ENCODE assay signal across 29 cellular contexts in the genomic region with DNA sequence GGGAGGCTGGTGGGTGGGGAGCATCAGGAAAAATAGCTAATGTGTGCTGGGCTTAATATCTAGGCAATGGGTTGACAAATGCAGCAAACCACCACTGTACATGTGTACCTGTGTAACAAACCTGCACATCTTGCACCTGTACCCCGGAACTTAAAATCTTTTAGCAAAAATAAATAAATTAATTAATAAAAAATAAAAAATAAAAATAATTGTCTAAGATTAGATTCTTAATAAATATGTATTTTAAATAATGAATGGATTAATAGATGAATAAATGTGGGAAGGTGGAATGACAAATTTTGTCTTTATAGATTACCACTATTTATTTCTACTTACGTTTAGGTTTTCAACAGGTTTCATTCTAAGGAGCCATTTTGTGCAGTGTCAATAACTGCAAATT.
"Had no signal": no experiment of that assay in that cellular context is flagged by ENCODE, and none has a peak within 500 bp of the region (broad histone marks: within the 10 kb centered on the region; RNA-seq: fewer than 3 reads in every experiment).

No MANE protein-coding gene starts in this region.

- DNase-seq: natural killer cell; occipital lobe; ovary; posterior cingulate gyrus; psoas muscle; right cardiac atrium; right lobe of liver; sigmoid colon; small intestine; stimulated activated CD4-positive, alpha-beta T cell treated with anti-CD3 and anti-CD28 coated beads, Interleukin-15, amount 100 ng/mL, for 24 hours; stimulated activated CD4-positive, alpha-beta T cell treated with anti-CD3 and anti-CD28 coated beads, Interleukin-2, amount 100 ng/mL, for 24 hours; stimulated activated CD4-positive, alpha-beta T cell treated with anti-CD3 and anti-CD28 coated beads, Interleukin-2, amount 100 ng/mL, for 48 hours; stimulated activated CD4-positive, alpha-beta T cell treated with anti-CD3 and anti-CD28 coated beads, Interleukin-4, amount 100 ng/mL, for 24 hours; stimulated activated naive B cell treated with anti-CD40 and anti-IgM and Interleukin-4, amounts not matched to agents 10 μg/mL and 1 μg/mL and 100 μg/mL, for 72 hours; stimulated activated naive CD4-positive, alpha-beta T cell treated with Interleukin-2 at 50 U/mL for 16 hours; stomach; thyroid gland; trophoblast cell; upper lobe of left lung had no signal

- H3K4me1 Mint-ChIP-seq: natural killer cell; nephron; neural progenitor cell; stimulated activated naive B cell treated with anti-CD40 and anti-IgM and Interleukin-4, amounts not matched to agents 10 μg/mL and 1 μg/mL and 100 μg/mL, for 72 hours had no signal

- H3K27ac Mint-ChIP-seq: natural killer cell; nephron; neural progenitor cell; progenitor cell of endocrine pancreas; stimulated activated effector memory CD8-positive, alpha-beta T cell treated with anti-CD3 and anti-CD28 coated beads, Interleukin-12 subunit alpha, Interleukin-12 subunit beta, amount 100 ng/mL, for 72 hours; stimulated activated naive B cell treated with anti-CD40 and anti-IgM and Interleukin-4, amounts not matched to agents 10 μg/mL and 1 μg/mL and 100 μg/mL, for 72 hours; stimulated activated naive CD8-positive, alpha-beta T cell treated with anti-CD3 and anti-CD28 coated beads, Interleukin-15, Interleukin-2, amounts not matched to agents 100 ng/mL and 50 ng/mL, for 24 hours had no signal

- H3K27me3 Mint-ChIP-seq: progenitor cell of endocrine pancreas; stimulated activated naive B cell treated with anti-CD40 and anti-IgM and Interleukin-4, amounts not matched to agents 10 μg/mL and 1 μg/mL and 100 μg/mL, for 72 hours; stimulated activated naive CD8-positive, alpha-beta T cell treated with anti-CD3 and anti-CD28 coated beads, Interleukin-15, Interleukin-2, amounts not matched to agents 100 ng/mL and 50 ng/mL, for 24 hours had no signal

- H3K27ac ChIP-seq: neural progenitor cell, ovary, parathyroid adenoma, psoas muscle, right lobe of liver, sigmoid colon, stomach, thoracic aorta, thyroid gland, tibial nerve, upper lobe of left lung, vagina had no signal

- H3K9ac ChIP-seq: neural progenitor cell, parathyroid adenoma had no signal

- H3K4me3 Mint-ChIP-seq: natural killer cell; nephron; neural progenitor cell; stimulated activated effector memory CD8-positive, alpha-beta T cell treated with anti-CD3 and anti-CD28 coated beads, Interleukin-12 subunit alpha, Interleukin-12 subunit beta, amount 100 ng/mL, for 72 hours; stimulated activated naive B cell treated with anti-CD40 and anti-IgM and Interleukin-4, amounts not matched to agents 10 μg/mL and 1 μg/mL and 100 μg/mL, for 72 hours; stimulated activated naive CD8-positive, alpha-beta T cell treated with anti-CD3 and anti-CD28 coated beads, Interleukin-15, Interleukin-2, amounts not matched to agents 100 ng/mL and 50 ng/mL, for 24 hours had no signal

- H3K9me3 ChIP-seq: ovary, psoas muscle, right lobe of liver, sigmoid colon, stomach, thoracic aorta, thyroid gland, tibial nerve, upper lobe of left lung, vagina had no signal

- H3K36me3 ChIP-seq: neural progenitor cell, ovary, right lobe of liver, sigmoid colon, stomach, thoracic aorta, thyroid gland, tibial nerve, upper lobe of left lung, vagina had no signal

- H3K4me3 ChIP-seq: neural progenitor cell, ovary, psoas muscle, right lobe of liver, sigmoid colon, stomach, thoracic aorta, thyroid gland, tibial nerve, upper lobe of left lung, vagina had no signal

- FAIRE-seq: small intestine, urothelium cell line had no signal

- H3K4me1 ChIP-seq: neural progenitor cell, parathyroid adenoma, psoas muscle, sigmoid colon, stomach, thyroid gland, tibial nerve, upper lobe of left lung, vagina had no signal

- ATAC-seq: natural killer cell; psoas muscle; right cardiac atrium; right lobe of liver; stimulated activated effector memory CD8-positive, alpha-beta T cell treated with anti-CD3 and anti-CD28 coated beads, Interleukin-12 subunit alpha, Interleukin-12 subunit beta, amount 100 ng/mL, for 72 hours; stimulated activated naive B cell treated with anti-CD40 and anti-IgM and Interleukin-4, amounts not matched to agents 10 μg/mL and 1 μg/mL and 100 μg/mL, for 72 hours had no signal

- H3K36me3 Mint-ChIP-seq: natural killer cell; neural progenitor cell; stimulated activated effector memory CD8-positive, alpha-beta T cell treated with anti-CD3 and anti-CD28 coated beads, Interleukin-12 subunit alpha, Interleukin-12 subunit beta, amount 100 ng/mL, for 72 hours; stimulated activated naive B cell treated with anti-CD40 and anti-IgM and Interleukin-4, amounts not matched to agents 10 μg/mL and 1 μg/mL and 100 μg/mL, for 72 hours had no signal

- H3K9me3 Mint-ChIP-seq: natural killer cell; nephron; neural progenitor cell; stimulated activated effector memory CD8-positive, alpha-beta T cell treated with anti-CD3 and anti-CD28 coated beads, Interleukin-12 subunit alpha, Interleukin-12 subunit beta, amount 100 ng/mL, for 72 hours; stimulated activated naive B cell treated with anti-CD40 and anti-IgM and Interleukin-4, amounts not matched to agents 10 μg/mL and 1 μg/mL and 100 μg/mL, for 72 hours; stimulated activated naive CD8-positive, alpha-beta T cell treated with anti-CD3 and anti-CD28 coated beads, Interleukin-15, Interleukin-2, amounts not matched to agents 100 ng/mL and 50 ng/mL, for 24 hours had no signal
